Comparison of ENCODE assay signal across 8 cellular contexts in genomic region chr6:131914967-131915751, GRCh38. TPM values are rescaled to one million over a fixed set of nuclear protein-coding genes. Genes with fewer than 3 reads are reported as not detected.
DNase-seq lines count a peak whose midpoint lies in the region; ATAC-seq and TF ChIP-seq lines count a peak whose summit lies in the region.

No MANE protein-coding gene starts in this region.

- peaks cover 12% of the 10 kb centered on the region; the same call in 1 of the 2 replicates for H3K4me1 ChIP-seq in DND-41 (ENCODE audit: insufficient read depth, low read length)
- H3K4me1 ChIP-seq in prostate gland (replicated peaks), result no peaks in the 10 kb centered on the region

- H3K9ac ChIP-seq in DND-41 (ENCODE audit: low read depth, low read length), result no peak overlapping the region

- peaks cover 7% of the 10 kb centered on the region for H3K36me3 Mint-ChIP-seq in activated naive CD8-positive, alpha-beta T cell treated with anti-CD3 and anti-CD28 coated beads for 36 hours
- no peaks in the 10 kb centered on the region for H3K36me3 Mint-ChIP-seq in glutamatergic neuron (ENCODE audit: unreplicated experiment)

- peaks cover 20% of the 10 kb centered on the region for H3K4me1 Mint-ChIP-seq in activated naive CD8-positive, alpha-beta T cell treated with anti-CD3 and anti-CD28 coated beads for 36 hours
- H3K4me1 Mint-ChIP-seq in glutamatergic neuron (ENCODE audit: low read depth, unreplicated experiment), result peaks cover 14% of the 10 kb centered on the region

- TF ChIP-seq POLR2A in prostate gland (IDR thresholded peaks at IDR 0.05), result no peak

- no peak overlapping the region for H3K4me3 Mint-ChIP-seq in activated naive CD8-positive, alpha-beta T cell treated with anti-CD3 and anti-CD28 coated beads for 36 hours
- H3K4me3 Mint-ChIP-seq in glutamatergic neuron (ENCODE audit: unreplicated experiment), result no peak overlapping the region

- intact Hi-C loops in prostate gland (cut with DNase I), result loop anchor here (10.0 kb wide), 2 partner anchors 130 to 570 kb away; no protein-coding TSS in a partner anchor

- H3K27ac ChIP-seq in DND-41 (ENCODE audit: low read length) (no peak overlapping the region), prostate gland (no peak overlapping the region)

- H3K36me3 ChIP-seq in DND-41 (ENCODE audit: insufficient read depth, low read length), result no peaks in the 10 kb centered on the region
- no peaks in the 10 kb centered on the region for H3K36me3 ChIP-seq in prostate gland

- ATAC-seq in DND-41 (ENCODE audit: insufficient read depth, low read depth) (peak; percentile 75), GM21367 (IDR thresholded peaks at IDR 0.05; ENCODE audit: unreplicated experiment) (peak; percentile 85)

- H3K27me3 Mint-ChIP-seq in activated naive CD8-positive, alpha-beta T cell treated with anti-CD3 and anti-CD28 coated beads for 36 hours, result peaks cover 73% of the 10 kb centered on the region
- peaks cover 2% of the 10 kb centered on the region for H3K27me3 Mint-ChIP-seq in glutamatergic neuron (ENCODE audit: unreplicated experiment)

- DNase-seq in DND-41 (peak; percentile 61), HT1080 (ENCODE audit: low read depth) (peak; percentile 50), RPMI7951 (ENCODE audit: low read depth) (peak; percentile 77), glutamatergic neuron (peak; percentile 55), prostate gland (ENCODE audit: low spot score) (peak; percentile 74), GM19238 (ENCODE audit: insufficient read length, low spot score) (no peak)
- DNase-seq in activated naive CD8-positive, alpha-beta T cell treated with anti-CD3 and anti-CD28 coated beads for 36 hours, result peak; percentile 35

- WGBS in prostate gland, result 38% methylated on average over 10 of the region's 10 CpGs

- H3K27me3 ChIP-seq in DND-41 (ENCODE audit: insufficient read depth, low read length, poor library complexity) (peaks cover 14% of the 10 kb centered on the region), prostate gland (replicated peaks; ENCODE audit: insufficient read depth) (no peaks in the 10 kb centered on the region)

- H3K4me3 ChIP-seq in DND-41 (ENCODE audit: low read depth in 1 of 2, low read length in 2 of 2) (no peak overlapping the region), prostate gland (no peak overlapping the region)

- peak; percentile 91 for TF ChIP-seq CTCF in DND-41 (IDR thresholded peaks at IDR 0.05; ENCODE audit: borderline replicate concordance, extremely low read depth, low read length, poor library complexity, severe bottlenecking)
- TF ChIP-seq CTCF in glutamatergic neuron (IDR thresholded peaks at IDR 0.05; ENCODE audit: partially characterized antibody, unreplicated experiment), result peak; percentile 88
- peak in 3 of 4 experiments; percentile 60 to 74 (median 72) for TF ChIP-seq CTCF in prostate gland (IDR thresholded peaks at IDR 0.05)

- no peak overlapping the region for H3K4me2 ChIP-seq in DND-41 (ENCODE audit: insufficient read depth, low read length)

- H3K79me2 ChIP-seq in DND-41 (ENCODE audit: insufficient read depth, low read length), result no peaks in the 10 kb centered on the region

- H3K27ac Mint-ChIP-seq in activated naive CD8-positive, alpha-beta T cell treated with anti-CD3 and anti-CD28 coated beads for 36 hours, result no peak overlapping the region
- H3K27ac Mint-ChIP-seq in glutamatergic neuron (ENCODE audit: unreplicated experiment), result no peak overlapping the region

- no peaks in the 10 kb centered on the region for H4K20me1 ChIP-seq in DND-41 (ENCODE audit: insufficient read depth, low read length)

- no peak overlapping the region for H2AFZ ChIP-seq in DND-41 (ENCODE audit: low read depth, low read length)

- H3K9me3 ChIP-seq in DND-41 (ENCODE audit: insufficient read depth, low read length, severe bottlenecking) (no peaks in the 10 kb centered on the region), prostate gland (no peaks in the 10 kb centered on the region)

- peaks cover 3% of the 10 kb centered on the region for H3K9me3 Mint-ChIP-seq in activated naive CD8-positive, alpha-beta T cell treated with anti-CD3 and anti-CD28 coated beads for 36 hours
- H3K9me3 Mint-ChIP-seq in glutamatergic neuron (ENCODE audit: unreplicated experiment), result peaks cover 6% of the 10 kb centered on the region

RNA-seq across cellular contexts. Expression of gene CCN2, which starts 36.0 kb away (rescaled TPM):
- 25.7 and 41.6 TPM in 2 replicates for total RNA-seq in HT1080 (2014; rRNA removed; shearing (Covaris generic))
- 411 and 567 TPM in 2 replicates for polyA plus RNA-seq in HT1080 (2015; cell fraction: cytosol; rRNA removed)
- polyA plus RNA-seq in HT1080 (2015; cell fraction: nucleus; rRNA removed), result 1,331 and 1,345 TPM in 2 replicates
- total RNA-seq in RPMI7951 (2014; rRNA removed; shearing (Covaris generic)), result 24.4 and 30.0 TPM in 2 replicates
- not detected for total RNA-seq in activated naive CD8-positive, alpha-beta T cell treated with anti-CD3 and anti-CD28 coated beads for 36 hours
- total RNA-seq in glutamatergic neuron (ENCODE audit: unreplicated experiment), result 1.2 TPM
- 100 to 1,000 TPM in 1 of 2 donors, 10 to 100 TPM in 1; 73.1 to 120 TPM for total RNA-seq in prostate gland

Comparison
In these comparisons a context has a peak if more than half of its experiments do, and no peak if none do; other contexts are left out.
1. RNA of gene CCN2, which starts 36.0 kb away (total RNA-seq): 73.1 to 120 TPM in prostate gland, 25.7 to 41.6 TPM in HT1080 and 24.4 to 30.0 TPM in RPMI7951; 1.2 TPM in glutamatergic neuron (single experiment) and not detected in activated naive CD8-positive, alpha-beta T cell treated with anti-CD3 and anti-CD28 coated beads for 36 hours; every median in the first group is over 10 times any median in the second.
2. Peak in every context shown above with its lines, with median percentiles within 50 percentile points of each other: CTCF ChIP-seq.